In the genomic region with DNA sequence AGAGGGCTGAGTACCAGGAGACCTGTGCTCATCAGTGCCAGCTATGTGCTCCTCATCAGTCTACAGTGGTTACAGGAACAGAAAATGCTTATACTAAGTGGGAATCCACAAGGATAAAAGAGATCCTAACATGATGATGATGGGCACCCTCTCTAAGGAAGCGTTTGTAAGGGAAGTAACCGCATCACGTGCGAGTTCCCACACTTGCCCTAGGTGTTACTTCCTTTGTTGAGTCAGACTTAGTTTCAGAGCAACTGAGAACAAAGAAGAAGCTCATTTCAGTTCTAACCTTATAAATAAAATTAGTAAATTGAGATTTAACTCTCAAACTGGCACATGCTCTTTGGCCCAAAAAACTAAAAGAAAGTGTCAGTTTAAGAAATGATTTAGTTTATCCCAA, we compare ENCODE assay signal across 23 cellular contexts.
"Had no signal": no experiment of that assay in that cellular context is flagged by ENCODE, and none has a peak within 500 bp of the region (broad histone marks: within the 10 kb centered on the region; RNA-seq: fewer than 3 reads in every experiment).

No MANE protein-coding gene starts in this region.

- H3K4me3 ChIP-seq: colonic mucosa, gastroesophageal sphincter, heart left ventricle, hepatocyte, lung, mucosa of descending colon, right lobe of liver, stomach, thyroid gland had no signal

- H3K27me3 ChIP-seq: colonic mucosa, hepatocyte, right lobe of liver, stomach, thyroid gland had no signal

- H2AFZ ChIP-seq: hepatocyte, parathyroid adenoma had no signal

- DNase-seq: colonic mucosa; effector memory CD4-positive, alpha-beta T cell; erythroblast; foreskin fibroblast; heart left ventricle; kidney; mucosa of descending colon; naive B cell; right lobe of liver; small intestine; stimulated activated CD4-positive, alpha-beta T cell treated with anti-CD3 and anti-CD28 coated beads, Interleukin-1b, Interleukin-23, amount 100 ng/mL, for 48 hours; stimulated activated CD4-positive, alpha-beta T cell treated with anti-CD3 and anti-CD28 coated beads, Interleukin-4, amount 100 ng/mL, for 1 hour; stimulated activated naive CD4-positive, alpha-beta T cell treated with Interleukin-2 at 50 U/mL for 16 hours; stomach; thyroid gland; trophoblast cell had no signal

- H3K9me3 ChIP-seq: colonic mucosa, gastroesophageal sphincter, mucosa of descending colon, right lobe of liver, stomach, thyroid gland had no signal

- H3K4me2 ChIP-seq: hepatocyte had no signal

- H3K4me1 ChIP-seq: colonic mucosa, gastroesophageal sphincter, heart left ventricle, parathyroid adenoma, right lobe of liver, stomach, thyroid gland had no signal

- H3K27ac ChIP-seq: colonic mucosa, gastroesophageal sphincter, heart left ventricle, hepatocyte, parathyroid adenoma, right lobe of liver, stomach, thyroid gland had no signal

- ATAC-seq: gastroesophageal sphincter; heart left ventricle; left lobe of liver; mucosa of descending colon; natural killer cell treated with Interleukin-12 subunit alpha and Interleukin-12 subunit beta and Interleukin-15 and Interleukin-18, amount 100 ng/mL, for 72 hours; right lobe of liver; stimulated activated effector memory CD8-positive, alpha-beta T cell treated with anti-CD3 and anti-CD28 coated beads, Interleukin-12 subunit alpha, Interleukin-12 subunit beta, amount 100 ng/mL, for 72 hours had no signal

- H3K36me3 ChIP-seq: colonic mucosa, gastroesophageal sphincter, heart left ventricle, right lobe of liver, stomach, thyroid gland had no signal

- H3K9ac ChIP-seq: parathyroid adenoma had no signal
